Comparison of ENCODE assay signal across 28 cellular contexts in the genomic region with DNA sequence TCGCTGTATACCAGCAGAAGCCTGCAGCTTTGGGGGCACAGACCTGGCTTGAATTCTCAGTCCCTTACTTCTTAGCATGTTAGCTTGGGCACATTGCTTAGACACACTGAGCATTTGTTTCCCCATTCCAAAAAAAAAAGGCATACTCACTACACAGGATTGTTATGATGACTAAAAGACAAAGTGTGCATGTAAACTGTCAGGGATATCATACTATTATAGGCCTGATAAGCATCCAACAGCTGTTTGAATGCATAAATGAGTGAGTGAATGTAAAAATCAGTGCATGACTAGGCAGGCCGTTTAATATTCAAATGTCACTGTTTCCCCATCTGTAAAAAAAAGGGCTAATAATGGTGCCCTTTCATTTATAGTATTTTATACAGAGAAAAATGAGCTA. TPM values are rescaled to one million over a fixed set of nuclear protein-coding genes. Genes with fewer than 3 reads are reported as not detected.
"Had no signal": no experiment of that assay in that cellular context is flagged by ENCODE, and none has a peak within 500 bp of the region (broad histone marks: within the 10 kb centered on the region; RNA-seq: fewer than 3 reads in every experiment).

No MANE protein-coding gene starts in this region.

- H3K27me3 ChIP-seq: pancreas, suprapubic skin, tibial artery, uterus had no signal

- ATAC-seq: left cardiac atrium; left lobe of liver; left ventricle myocardium superior; lower lobe of right lung; naive thymus-derived CD8-positive, alpha-beta T cell; pancreas; right cardiac atrium; sciatic nerve; stimulated activated effector memory CD8-positive, alpha-beta T cell treated with anti-CD3 and anti-CD28 coated beads, Interleukin-12 subunit alpha, Interleukin-12 subunit beta, amount 100 ng/mL, for 72 hours had no signal

- H3K9me3 ChIP-seq: lower lobe of right lung, pancreas, prostate gland, spleen, suprapubic skin, thoracic aorta, tibial artery, uterus had no signal

- H3K27ac ChIP-seq: lower lobe of right lung, pancreas, prostate gland, spleen, suprapubic skin, thoracic aorta, tibial artery, uterus had no signal

- H3K4me1 ChIP-seq: lower lobe of right lung, pancreas, prostate gland, spleen, tibial artery, uterus had no signal

- FAIRE-seq: pancreas, small intestine had no signal

- H3K36me3 ChIP-seq: lower lobe of right lung, pancreas, prostate gland, spleen, suprapubic skin, thoracic aorta, tibial artery, uterus had no signal

- H3K4me3 ChIP-seq: lower lobe of right lung, pancreas, prostate gland, spleen, suprapubic skin, thoracic aorta, tibial artery, uterus had no signal

- DNase-seq: islet precursor cell; left cardiac atrium; left ventricle myocardium superior; lower lobe of right lung; mammary epithelial cell; mesenchymal stem cell; naive thymus-derived CD8-positive, alpha-beta T cell; nucleus accumbens; pancreas; posterior cingulate gyrus; retina; right cardiac atrium; small intestine; spleen; stimulated activated CD4-positive, alpha-beta T cell treated with anti-CD3 and anti-CD28 coated beads, Interleukin-4, amount 100 ng/mL, for 24 hours; stimulated activated naive CD4-positive, alpha-beta T cell; tibial artery; uterus had no signal

RNA-seq across cellular contexts. Expression of a gene that starts 26.5 kb away (rescaled TPM):
- total RNA-seq: kidney epithelial cell; left cardiac atrium; left lobe of liver; left ventricle myocardium superior; naive thymus-derived CD8-positive, alpha-beta T cell; neural crest cell; osteoblast; right cardiac atrium; sciatic nerve; spleen; subcutaneous adipose tissue; thoracic aorta had no signal
- polyA plus RNA-seq: naive thymus-derived CD8-positive, alpha-beta T cell; right cardiac atrium had no signal
